ENCODE assay signal across 12 cellular contexts in the genomic region with DNA sequence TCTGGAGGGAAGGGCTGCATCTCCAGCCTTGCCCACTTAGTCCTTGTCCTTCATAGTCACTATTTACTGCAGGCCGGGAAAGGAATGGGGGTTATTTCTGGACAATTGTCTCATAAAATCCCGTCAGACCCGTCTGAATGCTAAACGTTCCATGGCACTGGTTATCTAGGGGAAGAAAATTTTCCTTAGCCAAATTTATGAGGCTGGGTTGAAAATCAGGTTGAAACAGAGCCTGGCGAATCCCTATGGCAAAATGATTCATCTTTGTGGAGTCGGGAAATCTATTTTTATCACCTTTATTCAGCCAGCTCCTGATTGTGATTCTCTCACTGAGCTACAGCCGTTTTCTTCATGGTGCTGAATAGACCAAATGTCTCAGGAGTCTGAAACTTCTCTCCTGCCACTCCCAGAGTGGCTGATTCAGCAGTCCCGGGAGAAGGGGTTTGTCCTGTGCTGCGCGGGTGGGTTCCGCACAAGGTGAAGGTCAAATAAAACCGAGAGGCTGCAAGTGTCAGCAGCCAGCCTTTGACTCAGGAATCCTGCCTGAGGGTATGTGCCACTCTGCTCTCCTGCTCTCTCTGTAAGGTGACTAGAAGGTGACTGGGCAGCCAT. TPM values are rescaled to one million over a fixed set of nuclear protein-coding genes. Genes with fewer than 3 reads are reported as not detected.
DNase-seq lines count a peak whose midpoint lies in the region; ATAC-seq, FAIRE-seq and TF ChIP-seq lines count a peak whose summit lies in the region.
"Had no signal": no experiment of that assay in that cellular context is flagged by ENCODE, and none has a peak within 500 bp of the region (broad histone marks: within the 10 kb centered on the region; RNA-seq: fewer than 3 reads in every experiment).

No MANE protein-coding gene starts in this region.

- no peaks in the 10 kb centered on the region for H3K27me3 Mint-ChIP-seq in glutamatergic neuron (ENCODE audit: unreplicated experiment)
- H3K27me3 Mint-ChIP-seq in effector memory CD8-positive, alpha-beta T cell: no peaks in the 10 kb centered on the region

- H3K4me3 ChIP-seq in A549 (peak overlapping the region; percentile 26; the same call in 2 of the 3 replicates), SJCRH30 (peak overlapping the region; percentile 56), ovary (no peak overlapping the region)
- H3K4me3 ChIP-seq: testis had no signal

- no peaks in the 10 kb centered on the region for H3K36me3 ChIP-seq in SJCRH30
- no peaks in the 10 kb centered on the region for H3K36me3 ChIP-seq in ovary

- 15% methylated on average over 12 of the region's 12 CpGs for WGBS in A549 (ENCODE audit: missing lambda C conversion rate)
- 8 to 20% (median 9%) methylated on average over 12 of the region's 12 CpGs for WGBS in ovary, 3 donors

- H3K9me3 ChIP-seq in A549 (no peaks in the 10 kb centered on the region), SJCRH30 (replicated peaks) (no peaks in the 10 kb centered on the region), ovary (no peaks in the 10 kb centered on the region)
- H3K9me3 ChIP-seq: SK-N-SH, testis had no signal

- peak; percentile 37 to 45; a peak in 5 of 6 replicates for ATAC-seq in A549
- ATAC-seq in foreskin keratinocyte: peak; percentile 81
- no peak for ATAC-seq in effector memory CD8-positive, alpha-beta T cell (replicated peaks)
- ATAC-seq in GM21381 (IDR thresholded peaks at IDR 0.05; ENCODE audit: unreplicated experiment): no peak

- CTCF ChIA-PET in A549 (lab: Yijun Ruan, JAX): no interaction called here

- POLR2A ChIA-PET in A549 (lab: Yijun Ruan, JAX): no interaction called here

- H3K9me3 Mint-ChIP-seq in glutamatergic neuron (ENCODE audit: unreplicated experiment): no peaks in the 10 kb centered on the region
- H3K9me3 Mint-ChIP-seq in effector memory CD8-positive, alpha-beta T cell: peaks cover 0 to 2% of the 10 kb centered on the region in 2 donors
- H3K9me3 Mint-ChIP-seq: activated CD4-positive, alpha-beta memory T cell treated with anti-CD3 and anti-CD28 coated beads for 36 hours had no signal

- peak overlapping the region; percentile 78 for H3K4me2 ChIP-seq in A549
- H3K4me2 ChIP-seq: SK-N-SH had no signal

- H3K27me3 ChIP-seq in SJCRH30 (no peaks in the 10 kb centered on the region), foreskin keratinocyte (no peaks in the 10 kb centered on the region), ovary (no peaks in the 10 kb centered on the region)
- H3K27me3 ChIP-seq: testis had no signal

- TF ChIP-seq CTCF in A549 (IDR thresholded peaks at IDR 0.05) (no peak), foreskin keratinocyte (conservative IDR thresholded peaks at IDR 0.05) (no peak), ovary (IDR thresholded peaks at IDR 0.05) (no peak), glutamatergic neuron (IDR thresholded peaks at IDR 0.05; ENCODE audit: partially characterized antibody, unreplicated experiment) (no peak)

- TF ChIP-seq EP300 in A549 (IDR thresholded peaks at IDR 0.05): no peak
- TF ChIP-seq EP300 in ovary (IDR thresholded peaks at IDR 0.05): no peak

- no peak overlapping the region for H3K27ac Mint-ChIP-seq in glutamatergic neuron (ENCODE audit: unreplicated experiment)
- no peak overlapping the region for H3K27ac Mint-ChIP-seq in effector memory CD8-positive, alpha-beta T cell
- H3K27ac Mint-ChIP-seq: activated CD4-positive, alpha-beta memory T cell treated with anti-CD3 and anti-CD28 coated beads for 36 hours had no signal

- H3K4me1 ChIP-seq in A549: peaks cover 79% of the 10 kb centered on the region
- peaks cover 38% of the 10 kb centered on the region for H3K4me1 ChIP-seq in SJCRH30
- peaks cover 6% of the 10 kb centered on the region for H3K4me1 ChIP-seq in foreskin keratinocyte
- peaks cover 9% of the 10 kb centered on the region for H3K4me1 ChIP-seq in ovary (ENCODE audit: insufficient read depth)
- H3K4me1 ChIP-seq: testis had no signal

- no peak for DNase-seq in A549 (ENCODE audit: low read depth in 1 of 2, low spot score in 1 of 2)
- DNase-seq in SJCRH30: peak; percentile 18 to 45
- DNase-seq in foreskin keratinocyte: peak; percentile 59 to 70
- peak in 3 of 5 donors; percentile 21 to 30 (median 23) for DNase-seq in ovary
- no peak for DNase-seq in glutamatergic neuron
- DNase-seq in effector memory CD8-positive, alpha-beta T cell: no peak
- no peak for DNase-seq in NCI-H2196 (lab: John Stamatoyannopoulos, UW; ENCODE audit: unreplicated experiment)
- DNase-seq: activated CD4-positive, alpha-beta memory T cell treated with anti-CD3 and anti-CD28 coated beads for 36 hours; NCI-H2171; SK-N-SH; testis had no signal

- TF ChIP-seq POLR2A in A549 (IDR thresholded peaks at IDR 0.05; ENCODE audit: low read length) (no peak), ovary (IDR thresholded peaks at IDR 0.05) (no peak)

- no peak for TF ChIP-seq RAD21 in A549 (conservative IDR thresholded peaks at IDR 0.05 in 1 of 2, IDR thresholded peaks at IDR 0.05 in 1 of 2)

- no peak overlapping the region for H3K4me3 Mint-ChIP-seq in glutamatergic neuron (ENCODE audit: unreplicated experiment)
- H3K4me3 Mint-ChIP-seq in effector memory CD8-positive, alpha-beta T cell: no peak overlapping the region
- H3K4me3 Mint-ChIP-seq: activated CD4-positive, alpha-beta memory T cell treated with anti-CD3 and anti-CD28 coated beads for 36 hours had no signal

- no peaks in the 10 kb centered on the region for H3K36me3 Mint-ChIP-seq in glutamatergic neuron (ENCODE audit: unreplicated experiment)
- H3K36me3 Mint-ChIP-seq in effector memory CD8-positive, alpha-beta T cell (ENCODE audit: insufficient read depth): no peaks in the 10 kb centered on the region
- H3K36me3 Mint-ChIP-seq: activated CD4-positive, alpha-beta memory T cell treated with anti-CD3 and anti-CD28 coated beads for 36 hours had no signal

- intact Hi-C loops in ovary (cut with DNase I): no loop called here

- FAIRE-seq in A549 (lab: Jason Lieb, UNC): no peak

- peak overlapping the region; percentile 73 to 83 for H3K27ac ChIP-seq in A549
- peak overlapping the region; percentile 64 for H3K27ac ChIP-seq in SJCRH30
- no peak overlapping the region for H3K27ac ChIP-seq in foreskin keratinocyte
- peak overlapping the region in 1 of 2 donors; percentile 11 for H3K27ac ChIP-seq in ovary
- H3K27ac ChIP-seq: testis had no signal

- no peaks in the 10 kb centered on the region for H3K4me1 Mint-ChIP-seq in glutamatergic neuron (ENCODE audit: low read depth, unreplicated experiment)
- H3K4me1 Mint-ChIP-seq in effector memory CD8-positive, alpha-beta T cell (ENCODE audit: low read depth in 2 of 2): no peaks in the 10 kb centered on the region

TF ChIP-seq in A549, 52 proteins besides CTCF, POLR2A, EP300 and RAD21:
- TF ChIP-seq RARB (CRISPR knock-in tag; IDR thresholded peaks at IDR 0.05) (no peak), ZNF302 (CRISPR knock-in tag; IDR thresholded peaks at IDR 0.05) (no peak), RNF2 (IDR thresholded peaks at IDR 0.05; ENCODE audit: borderline replicate concordance, low read depth) (no peak)
- TF ChIP-seq, protein P1, sequence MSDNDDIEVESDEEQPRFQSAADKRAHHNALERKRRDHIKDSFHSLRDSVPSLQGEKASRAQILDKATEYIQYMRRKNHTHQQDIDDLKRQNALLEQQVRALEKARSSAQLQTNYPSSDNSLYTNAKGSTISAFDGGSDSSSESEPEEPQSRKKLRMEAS (IDR thresholded peaks at IDR 0.05): no peak
TF ChIP-seq in A549: peak in this region for 0.

RNA-seq across cellular contexts. Expression of a gene that starts 1.0 kb away (rescaled TPM):
- 88.9 and 96.6 TPM in 2 replicates for polyA plus RNA-seq in A549 (2011; rRNA removed)
- polyA plus RNA-seq in A549 (2012; cell fraction: cytosol; rRNA removed): 23.0 and 23.6 TPM in 2 replicates
- polyA plus RNA-seq in A549 (2012; cell fraction: nucleus; rRNA removed): 111 and 136 TPM in 2 replicates
- polyA plus RNA-seq in A549 (2017; fragmentation: RNase III; extraction: RNeasy Plus Mini Kit Qiagen cat#74134 plus additional on column Dnase treatment): 51.6 to 53.9 TPM (median 52.9 TPM) in 3 replicates
- 103 and 125 TPM in 2 replicates for polyA minus RNA-seq in A549 (2011; rRNA and poly(A)+ RNA removed)
- 112 and 128 TPM in 2 replicates for total RNA-seq in SJCRH30 (2014; rRNA removed; shearing (Covaris generic))
- total RNA-seq in foreskin keratinocyte: 0.25 and 0.65 TPM in 2 replicates
- 0.02 and 0.13 TPM in 2 replicates for polyA plus RNA-seq in foreskin keratinocyte
- total RNA-seq in ovary: 10 to 100 TPM; 18.6 to 36.0 (median 23.6) TPM
- 10 to 100 TPM in 1 of 2 donors, 1 to 10 TPM in 1; 9.7 to 56.6 TPM for polyA plus RNA-seq in ovary
- 22.5 TPM for total RNA-seq in glutamatergic neuron (ENCODE audit: unreplicated experiment)
- total RNA-seq: activated CD4-positive, alpha-beta memory T cell treated with anti-CD3 and anti-CD28 coated beads for 36 hours had no signal

Comparison
In these comparisons a context has a peak if more than half of its experiments do, and no peak if none do; other contexts are left out.
1. ATAC-seq: peak in A549 (2 of 2) and foreskin keratinocyte (single experiment); none in effector memory CD8-positive, alpha-beta T cell (single experiment) and GM21381 (single experiment).
2. DNase-seq: peak in SJCRH30 (2 of 2), foreskin keratinocyte (2 of 2) and ovary (3 of 5); none in A549 (0 of 2), glutamatergic neuron (single experiment), effector memory CD8-positive, alpha-beta T cell (0 of 3) and NCI-H2196 (single experiment).
3. RNA of a gene that starts 1.0 kb away (total RNA-seq): 112 to 128 TPM in SJCRH30, 18.6 to 36.0 TPM in ovary and 22.5 TPM in glutamatergic neuron (single experiment); 0.25 to 0.65 TPM in foreskin keratinocyte; every median in the first group is over 10 times any median in the second.